ENCODE assay signal across 1 cellular context in genomic region chr6:36546958-36547645, GRCh38.
TF ChIP-seq lines count a peak whose summit lies in the region.

Gene STK38, minus strand, starts transcription at chr6:36547479. Its CDS starts 7,277 bp downstream, at chr6:36540202.

TF ChIP-seq in HepG2, 621 proteins besides CTCF, POLR2A, EP300 and RAD21 (continued from another document and continues in another):
- TF ChIP-seq ZNF18 (CRISPR knock-in tag; IDR thresholded peaks at IDR 0.05; ENCODE audit: insufficient replicate concordance) = no peak
- TF ChIP-seq ZNF121 (CRISPR knock-in tag; IDR thresholded peaks at IDR 0.05) = peak; percentile 98
- peak; percentile 45; the same call in 1 of the 2 replicates for TF ChIP-seq RARA (CRISPR knock-in tag; IDR thresholded peaks at IDR 0.05)
- no peak for TF ChIP-seq FOXM1 (CRISPR knock-in tag; IDR thresholded peaks at IDR 0.05)
- TF ChIP-seq, protein P1, sequence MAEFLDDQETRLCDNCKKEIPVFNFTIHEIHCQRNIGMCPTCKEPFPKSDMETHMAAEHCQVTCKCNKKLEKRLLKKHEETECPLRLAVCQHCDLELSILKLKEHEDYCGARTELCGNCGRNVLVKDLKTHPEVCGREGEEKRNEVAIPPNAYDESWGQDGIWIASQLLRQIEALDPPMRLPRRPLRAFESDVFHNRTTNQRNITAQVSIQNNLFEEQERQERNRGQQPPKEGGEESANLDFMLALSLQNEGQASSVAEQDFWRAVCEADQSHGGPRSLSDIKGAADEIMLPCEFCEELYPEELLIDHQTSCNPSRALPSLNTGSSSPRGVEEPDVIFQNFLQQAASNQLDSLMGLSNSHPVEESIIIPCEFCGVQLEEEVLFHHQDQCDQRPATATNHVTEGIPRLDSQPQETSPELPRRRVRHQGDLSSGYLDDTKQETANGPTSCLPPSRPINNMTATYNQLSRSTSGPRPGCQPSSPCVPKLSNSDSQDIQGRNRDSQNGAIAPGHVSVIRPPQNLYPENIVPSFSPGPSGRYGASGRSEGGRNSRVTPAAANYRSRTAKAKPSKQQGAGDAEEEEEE (CRISPR knock-in tag; IDR thresholded peaks at IDR 0.05; ENCODE audit: borderline replicate concordance) = no peak
- peak; percentile 58 for TF ChIP-seq SKI (IDR thresholded peaks at IDR 0.05; ENCODE audit: partially characterized antibody)
- peak; percentile 81 for TF ChIP-seq SAP130 (CRISPR knock-in tag; IDR thresholded peaks at IDR 0.05; ENCODE audit: low read depth)
- TF ChIP-seq ZNF33A (CRISPR knock-in tag; IDR thresholded peaks at IDR 0.05; ENCODE audit: borderline replicate concordance) = 0 out of 2 replicates have a peak, but pooled peaks have one; percentile 14
- no peak for TF ChIP-seq PBX3 (CRISPR knock-in tag; IDR thresholded peaks at IDR 0.05; ENCODE audit: borderline replicate concordance)
- no peak for TF ChIP-seq PPARG (CRISPR knock-in tag; conservative IDR thresholded peaks at IDR 0.05)
- TF ChIP-seq PHB2 (IDR thresholded peaks at IDR 0.05; ENCODE audit: partially characterized antibody) = no peak
- no peak for TF ChIP-seq PRDM4 (CRISPR knock-in tag; IDR thresholded peaks at IDR 0.05; ENCODE audit: borderline replicate concordance)
- TF ChIP-seq, protein P2, sequence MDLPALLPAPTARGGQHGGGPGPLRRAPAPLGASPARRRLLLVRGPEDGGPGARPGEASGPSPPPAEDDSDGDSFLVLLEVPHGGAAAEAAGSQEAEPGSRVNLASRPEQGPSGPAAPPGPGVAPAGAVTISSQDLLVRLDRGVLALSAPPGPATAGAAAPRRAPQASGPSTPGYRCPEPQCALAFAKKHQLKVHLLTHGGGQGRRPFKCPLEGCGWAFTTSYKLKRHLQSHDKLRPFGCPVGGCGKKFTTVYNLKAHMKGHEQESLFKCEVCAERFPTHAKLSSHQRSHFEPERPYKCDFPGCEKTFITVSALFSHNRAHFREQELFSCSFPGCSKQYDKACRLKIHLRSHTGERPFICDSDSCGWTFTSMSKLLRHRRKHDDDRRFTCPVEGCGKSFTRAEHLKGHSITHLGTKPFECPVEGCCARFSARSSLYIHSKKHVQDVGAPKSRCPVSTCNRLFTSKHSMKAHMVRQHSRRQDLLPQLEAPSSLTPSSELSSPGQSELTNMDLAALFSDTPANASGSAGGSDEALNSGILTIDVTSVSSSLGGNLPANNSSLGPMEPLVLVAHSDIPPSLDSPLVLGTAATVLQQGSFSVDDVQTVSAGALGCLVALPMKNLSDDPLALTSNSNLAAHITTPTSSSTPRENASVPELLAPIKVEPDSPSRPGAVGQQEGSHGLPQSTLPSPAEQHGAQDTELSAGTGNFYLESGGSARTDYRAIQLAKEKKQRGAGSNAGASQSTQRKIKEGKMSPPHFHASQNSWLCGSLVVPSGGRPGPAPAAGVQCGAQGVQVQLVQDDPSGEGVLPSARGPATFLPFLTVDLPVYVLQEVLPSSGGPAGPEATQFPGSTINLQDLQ (CRISPR knock-in tag; IDR thresholded peaks at IDR 0.05) = no peak
- TF ChIP-seq ZNF598 (CRISPR knock-in tag; IDR thresholded peaks at IDR 0.05; ENCODE audit: borderline replicate concordance) = peak; percentile 68
- no peak for TF ChIP-seq ZNF44 (CRISPR knock-in tag; IDR thresholded peaks at IDR 0.05)
- no peak for TF ChIP-seq JDP2 (CRISPR knock-in tag; IDR thresholded peaks at IDR 0.05; ENCODE audit: borderline replicate concordance)
- 0 out of 2 replicates have a peak, but pooled peaks have one; percentile 22 for TF ChIP-seq ZNF629 (CRISPR knock-in tag; conservative IDR thresholded peaks at IDR 0.05)
- TF ChIP-seq U2AF1 (optimal IDR thresholded peaks at IDR 0.05; ENCODE audit: low read depth, low read length) = peak; percentile 66
- no peak; the same call in 1 of the 2 replicates for TF ChIP-seq ZNF777 (CRISPR knock-in tag; IDR thresholded peaks at IDR 0.05)
- TF ChIP-seq KDM1A (CRISPR knock-in tag; IDR thresholded peaks at IDR 0.05) = no peak
- TF ChIP-seq POLR2G (IDR thresholded peaks at IDR 0.05; ENCODE audit: low read depth, low read length) = peak; percentile 99
- peak; percentile 92; the same call in 1 of the 2 replicates for TF ChIP-seq ZNF230 (CRISPR knock-in tag; IDR thresholded peaks at IDR 0.05)
- 0 out of 2 replicates have a peak, but pooled peaks have one; percentile 18 for TF ChIP-seq HMG20B (CRISPR knock-in tag; conservative IDR thresholded peaks at IDR 0.05)
- TF ChIP-seq RFXAP (CRISPR knock-in tag; IDR thresholded peaks at IDR 0.05; ENCODE audit: borderline replicate concordance) = peak; percentile 69
- TF ChIP-seq, protein P3, sequence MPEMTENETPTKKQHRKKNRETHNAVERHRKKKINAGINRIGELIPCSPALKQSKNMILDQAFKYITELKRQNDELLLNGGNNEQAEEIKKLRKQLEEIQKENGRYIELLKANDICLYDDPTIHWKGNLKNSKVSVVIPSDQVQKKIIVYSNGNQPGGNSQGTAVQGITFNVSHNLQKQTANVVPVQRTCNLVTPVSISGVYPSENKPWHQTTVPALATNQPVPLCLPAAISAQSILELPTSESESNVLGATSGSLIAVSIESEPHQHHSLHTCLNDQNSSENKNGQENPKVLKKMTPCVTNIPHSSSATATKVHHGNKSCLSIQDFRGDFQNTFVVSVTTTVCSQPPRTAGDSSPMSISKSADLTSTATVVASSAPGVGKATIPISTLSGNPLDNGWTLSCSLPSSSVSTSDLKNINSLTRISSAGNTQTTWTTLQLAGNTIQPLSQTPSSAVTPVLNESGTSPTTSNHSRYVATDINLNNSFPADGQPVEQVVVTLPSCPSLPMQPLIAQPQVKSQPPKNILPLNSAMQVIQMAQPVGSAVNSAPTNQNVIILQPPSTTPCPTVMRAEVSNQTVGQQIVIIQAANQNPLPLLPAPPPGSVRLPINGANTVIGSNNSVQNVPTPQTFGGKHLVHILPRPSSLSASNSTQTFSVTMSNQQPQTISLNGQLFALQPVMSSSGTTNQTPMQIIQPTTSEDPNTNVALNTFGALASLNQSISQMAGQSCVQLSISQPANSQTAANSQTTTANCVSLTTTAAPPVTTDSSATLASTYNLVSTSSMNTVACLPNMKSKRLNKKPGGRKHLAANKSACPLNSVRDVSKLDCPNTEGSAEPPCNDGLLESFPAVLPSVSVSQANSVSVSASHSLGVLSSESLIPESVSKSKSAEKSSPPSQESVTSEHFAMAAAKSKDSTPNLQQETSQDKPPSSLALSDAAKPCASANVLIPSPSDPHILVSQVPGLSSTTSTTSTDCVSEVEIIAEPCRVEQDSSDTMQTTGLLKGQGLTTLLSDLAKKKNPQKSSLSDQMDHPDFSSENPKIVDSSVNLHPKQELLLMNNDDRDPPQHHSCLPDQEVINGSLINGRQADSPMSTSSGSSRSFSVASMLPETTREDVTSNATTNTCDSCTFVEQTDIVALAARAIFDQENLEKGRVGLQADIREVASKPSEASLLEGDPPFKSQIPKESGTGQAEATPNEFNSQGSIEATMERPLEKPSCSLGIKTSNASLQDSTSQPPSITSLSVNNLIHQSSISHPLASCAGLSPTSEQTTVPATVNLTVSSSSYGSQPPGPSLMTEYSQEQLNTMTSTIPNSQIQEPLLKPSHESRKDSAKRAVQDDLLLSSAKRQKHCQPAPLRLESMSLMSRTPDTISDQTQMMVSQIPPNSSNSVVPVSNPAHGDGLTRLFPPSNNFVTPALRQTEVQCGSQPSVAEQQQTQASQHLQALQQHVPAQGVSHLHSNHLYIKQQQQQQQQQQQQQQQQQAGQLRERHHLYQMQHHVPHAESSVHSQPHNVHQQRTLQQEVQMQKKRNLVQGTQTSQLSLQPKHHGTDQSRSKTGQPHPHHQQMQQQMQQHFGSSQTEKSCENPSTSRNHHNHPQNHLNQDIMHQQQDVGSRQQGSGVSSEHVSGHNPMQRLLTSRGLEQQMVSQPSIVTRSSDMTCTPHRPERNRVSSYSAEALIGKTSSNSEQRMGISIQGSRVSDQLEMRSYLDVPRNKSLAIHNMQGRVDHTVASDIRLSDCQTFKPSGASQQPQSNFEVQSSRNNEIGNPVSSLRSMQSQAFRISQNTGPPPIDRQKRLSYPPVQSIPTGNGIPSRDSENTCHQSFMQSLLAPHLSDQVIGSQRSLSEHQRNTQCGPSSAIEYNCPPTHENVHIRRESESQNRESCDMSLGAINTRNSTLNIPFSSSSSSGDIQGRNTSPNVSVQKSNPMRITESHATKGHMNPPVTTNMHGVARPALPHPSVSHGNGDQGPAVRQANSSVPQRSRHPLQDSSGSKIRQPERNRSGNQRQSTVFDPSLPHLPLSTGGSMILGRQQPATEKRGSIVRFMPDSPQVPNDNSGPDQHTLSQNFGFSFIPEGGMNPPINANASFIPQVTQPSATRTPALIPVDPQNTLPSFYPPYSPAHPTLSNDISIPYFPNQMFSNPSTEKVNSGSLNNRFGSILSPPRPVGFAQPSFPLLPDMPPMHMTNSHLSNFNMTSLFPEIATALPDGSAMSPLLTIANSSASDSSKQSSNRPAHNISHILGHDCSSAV (CRISPR knock-in tag; IDR thresholded peaks at IDR 0.05; ENCODE audit: borderline replicate concordance) = 0 out of 2 replicates have a peak, but pooled peaks have one; percentile 64
- no peak for TF ChIP-seq GRHL1 (CRISPR knock-in tag; conservative IDR thresholded peaks at IDR 0.05)
- no peak for TF ChIP-seq ZFP62 (CRISPR knock-in tag; IDR thresholded peaks at IDR 0.05)
- TF ChIP-seq, protein P4, sequence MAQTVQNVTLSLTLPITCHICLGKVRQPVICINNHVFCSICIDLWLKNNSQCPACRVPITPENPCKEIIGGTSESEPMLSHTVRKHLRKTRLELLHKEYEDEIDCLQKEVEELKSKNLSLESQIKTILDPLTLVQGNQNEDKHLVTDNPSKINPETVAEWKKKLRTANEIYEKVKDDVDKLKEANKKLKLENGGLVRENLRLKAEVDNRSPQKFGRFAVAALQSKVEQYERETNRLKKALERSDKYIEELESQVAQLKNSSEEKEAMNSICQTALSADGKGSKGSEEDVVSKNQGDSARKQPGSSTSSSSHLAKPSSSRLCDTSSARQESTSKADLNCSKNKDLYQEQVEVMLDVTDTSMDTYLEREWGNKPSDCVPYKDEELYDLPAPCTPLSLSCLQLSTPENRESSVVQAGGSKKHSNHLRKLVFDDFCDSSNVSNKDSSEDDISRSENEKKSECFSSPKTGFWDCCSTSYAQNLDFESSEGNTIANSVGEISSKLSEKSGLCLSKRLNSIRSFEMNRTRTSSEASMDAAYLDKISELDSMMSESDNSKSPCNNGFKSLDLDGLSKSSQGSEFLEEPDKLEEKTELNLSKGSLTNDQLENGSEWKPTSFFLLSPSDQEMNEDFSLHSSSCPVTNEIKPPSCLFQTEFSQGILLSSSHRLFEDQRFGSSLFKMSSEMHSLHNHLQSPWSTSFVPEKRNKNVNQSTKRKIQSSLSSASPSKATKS (CRISPR knock-in tag; IDR thresholded peaks at IDR 0.05) = no peak
- TF ChIP-seq TCF12 (IDR thresholded peaks at IDR 0.05) = no peak
- TF ChIP-seq TCF12 (CRISPR knock-in tag; IDR thresholded peaks at IDR 0.05) = no peak
- TF ChIP-seq ZNF619 (CRISPR knock-in tag; IDR thresholded peaks at IDR 0.05) = no peak
- peak; percentile 51; the same call in 1 of the 2 replicates for TF ChIP-seq SP5 (CRISPR knock-in tag; IDR thresholded peaks at IDR 0.05; ENCODE audit: borderline replicate concordance, low read depth)
- peak; percentile 50; the same call in 1 of the 2 replicates for TF ChIP-seq MAZ (IDR thresholded peaks at IDR 0.05; ENCODE audit: borderline replicate concordance, low read depth, low read length)
- peak; percentile 95 for TF ChIP-seq MAZ (CRISPR knock-in tag; IDR thresholded peaks at IDR 0.05; ENCODE audit: low read depth)
- peak; percentile 65; the same call in 1 of the 2 replicates for TF ChIP-seq ZNF264 (CRISPR knock-in tag; IDR thresholded peaks at IDR 0.05)
- peak; percentile 27; the same call in 1 of the 2 replicates for TF ChIP-seq CBX5 (CRISPR knock-in tag; IDR thresholded peaks at IDR 0.05; ENCODE audit: borderline replicate concordance)
- no peak for TF ChIP-seq ZNF724P (CRISPR knock-in tag; IDR thresholded peaks at IDR 0.05; ENCODE audit: borderline replicate concordance)
- TF ChIP-seq ZNF709 (CRISPR knock-in tag; IDR thresholded peaks at IDR 0.05) = peak; percentile 76; the same call in 1 of the 2 replicates
